ENCODE assay signal across 23 cellular contexts in genomic region chr20:11970243-11970836, GRCh38. TPM values are rescaled to one million over a fixed set of nuclear protein-coding genes. Genes with fewer than 3 reads are reported as not detected.
A peak's percentile ranks its signal among the peaks of the same experiment; 100 is the strongest.
DNase-seq lines count a peak whose midpoint lies in the region; ATAC-seq and TF ChIP-seq lines count a peak whose summit lies in the region.
"Had no signal": no experiment of that assay in that cellular context is flagged by ENCODE, and none has a peak within 500 bp of the region (broad histone marks: within the 10 kb centered on the region; RNA-seq: fewer than 3 reads in every experiment).

No MANE protein-coding gene starts in this region.

- intact Hi-C loops in mucosa of descending colon (cut with DNase I, micrococcal nuclease) = no loop called here
- intact Hi-C loops in left ventricle myocardium superior (cut with micrococcal nuclease) = no loop called here
- intact Hi-C loops in cardiac septum (cut with DNase I) = no loop called here

- H3K9me3 ChIP-seq in mucosa of descending colon = no peaks in the 10 kb centered on the region
- H3K9me3 ChIP-seq: HAP-1, SK-N-SH had no signal

- H3K4me3 ChIP-seq in mucosa of descending colon = no peak overlapping the region
- H3K4me3 ChIP-seq: HAP-1 had no signal

- H3K36me3 ChIP-seq in mucosa of descending colon (ENCODE audit: low read depth) = no peaks in the 10 kb centered on the region
- H3K36me3 ChIP-seq: HAP-1 had no signal

- ATAC-seq in esophagus mucosa = peak; percentile 64
- peak; percentile 81 for ATAC-seq in mucosa of descending colon
- ATAC-seq in left ventricle myocardium superior = no peak
- no peak for ATAC-seq in HG02588 (IDR thresholded peaks at IDR 0.05; ENCODE audit: unreplicated experiment)
- ATAC-seq: PC-3 had no signal

- no peak for TF ChIP-seq CTCF in mucosa of descending colon (IDR thresholded peaks at IDR 0.05)
- no peak for TF ChIP-seq CTCF in GM10266 (IDR thresholded peaks at IDR 0.05; ENCODE audit: control insufficient read depth, insufficient read depth, low read depth, missing control alignments)

- no peaks in the 10 kb centered on the region for H3K4me1 ChIP-seq in mucosa of descending colon (ENCODE audit: low read depth)
- H3K4me1 ChIP-seq: HAP-1 had no signal

- peak; percentile 64 for DNase-seq in NCI-H2171 treated with DMSO at 0.1 percent for 48 hours (lab: John Stamatoyannopoulos, UW)
- DNase-seq in NCI-H2171 (lab: John Stamatoyannopoulos, UW) = no peak
- DNase-seq in mucosa of descending colon = no peak
- no peak for DNase-seq in left ventricle myocardium superior
- no peak for DNase-seq in GM10266 (ENCODE audit: extremely low spot score)
- DNase-seq in cardiac septum (ENCODE audit: low spot score) = no peak
- DNase-seq: DMS153; GOT3; MM.1S; NCI-H1092; NCI-H1417 treated with DMSO at 0.1 percent for 48 hours; NCI-H187; NCI-H2107; NCI-H226; NCI-H510A; NCI-H82; NK-92 treated with Interleukin-12 subunit alpha and Interleukin-12 subunit beta, amount 100 ng/mL, for 24 hours; PC-3; SK-N-SH; SW 1271 had no signal

RNA-seq across cellular contexts. Expression of gene BTBD3, which starts 52.6 kb away (rescaled TPM):
- 10.0 TPM for total RNA-seq in esophagus mucosa
- 10 to 100 TPM; 40.1 to 76.0 (median 45.9) TPM for total RNA-seq in mucosa of descending colon
- total RNA-seq in left ventricle myocardium superior = 30.2 TPM
- 25.7 TPM for total RNA-seq in cardiac septum

Comparison
In these comparisons a context has a peak if more than half of its experiments do, and no peak if none do; other contexts are left out.
1. ATAC-seq: peak in esophagus mucosa (single experiment) and mucosa of descending colon (single experiment); none in left ventricle myocardium superior (single experiment) and HG02588 (single experiment).